In the genomic region with DNA sequence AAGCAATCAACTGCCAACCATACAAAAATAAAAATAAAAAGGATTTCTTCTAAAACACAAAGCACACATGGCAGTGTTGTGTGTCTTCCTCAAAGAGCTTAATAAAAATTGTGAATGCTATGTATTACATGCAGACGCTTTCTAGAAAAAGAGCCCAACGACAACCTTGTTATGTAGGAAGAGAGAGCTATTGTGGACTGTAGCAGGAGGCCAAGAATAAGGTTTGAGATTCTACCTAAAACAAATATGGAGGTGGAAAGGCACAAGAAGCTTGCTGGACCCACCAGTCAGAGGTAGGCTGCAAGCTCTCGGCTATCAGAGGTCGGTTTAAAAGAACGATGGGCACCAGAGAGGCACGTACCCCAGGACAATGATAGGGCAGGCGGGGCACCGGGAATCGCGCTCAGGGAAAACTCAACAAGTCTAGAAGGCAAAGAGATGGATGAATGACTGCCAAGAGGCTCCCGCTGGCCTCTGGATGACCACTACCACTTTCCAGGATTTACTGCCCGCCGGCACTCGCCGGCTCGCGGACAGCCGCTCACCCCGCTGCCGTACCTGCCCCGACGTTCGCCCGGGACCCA, we compare ENCODE assay signal across 8 cellular contexts. TPM values are rescaled to one million over a fixed set of nuclear protein-coding genes. Genes with fewer than 3 reads are reported as not detected.
DNase-seq lines count a peak whose midpoint lies in the region; ATAC-seq and TF ChIP-seq lines count a peak whose summit lies in the region.

No MANE protein-coding gene starts in this region.

- H3K9me3 ChIP-seq in lower lobe of right lung (no peaks in the 10 kb centered on the region), upper lobe of left lung (no peaks in the 10 kb centered on the region)

- H3K36me3 ChIP-seq in lower lobe of right lung = no peaks in the 10 kb centered on the region
- no peaks in the 10 kb centered on the region for H3K36me3 ChIP-seq in upper lobe of left lung

- 4% methylated on average over 24 of the region's 24 CpGs for WGBS in upper lobe of left lung, 2 donors

- intact Hi-C loops in lower lobe of right lung (cut with DNase I) = no loop called here

- ATAC-seq in lower lobe of right lung (peak; percentile 9 to 34), upper lobe of left lung (ENCODE audit: low FRiP score in 2 of 2) (no peak)

- H3K4me1 ChIP-seq in lower lobe of right lung = peaks cover 25% of the 10 kb centered on the region
- H3K4me1 ChIP-seq in upper lobe of left lung = peaks cover 8 to 22% (median 15%) of the 10 kb centered on the region in 4 donors

- no peaks in the 10 kb centered on the region for H3K27me3 ChIP-seq in lower lobe of right lung (ENCODE audit: low read depth)
- H3K27me3 ChIP-seq in upper lobe of left lung = no peaks in the 10 kb centered on the region

- TF ChIP-seq CTCF in GM12875 (IDR thresholded peaks at IDR 0.05; ENCODE audit: borderline replicate concordance, insufficient read depth, low read depth, low read length) (no peak), lower lobe of right lung (IDR thresholded peaks at IDR 0.05) (no peak), upper lobe of left lung (IDR thresholded peaks at IDR 0.05) (no peak)

- DNase-seq in NCI-H748 treated with DMSO at 0.1 percent for 48 hours (lab: John Stamatoyannopoulos, UW) (peak; percentile 14), lower lobe of right lung (no peak), upper lobe of left lung (no peak), HuH-7 (ENCODE audit: low spot score) (no peak), NCI-H2227 treated with DMSO at 0.1 percent for 48 hours (lab: John Stamatoyannopoulos, UW) (no peak), activated gamma-delta T cell treated with Interleukin-2 at 50 U/mL for 16 hours (no peak)

- H3K4me3 ChIP-seq in GM12875 (ENCODE audit: low read depth, low read length) = peak overlapping the region; percentile 93
- peak overlapping the region; percentile 85 for H3K4me3 ChIP-seq in lower lobe of right lung
- peak overlapping the region; percentile 62 to 94 (median 76) for H3K4me3 ChIP-seq in upper lobe of left lung

- no peak for TF ChIP-seq EP300 in upper lobe of left lung (IDR thresholded peaks at IDR 0.05)

- TF ChIP-seq POLR2A in upper lobe of left lung (IDR thresholded peaks at IDR 0.05) = no peak

- H3K27ac ChIP-seq in cingulate gyrus (ENCODE audit: low read depth, low read length) (peak overlapping the region; percentile 35), lower lobe of right lung (peak overlapping the region; percentile 80), upper lobe of left lung (peak overlapping the region; percentile 84 to 95 (median 90))

RNA-seq across cellular contexts. Expression of gene HDGFL3, which starts 1.1 kb away (rescaled TPM):
- 26.5 TPM for total RNA-seq in lower lobe of right lung
- total RNA-seq in upper lobe of left lung = 10 to 100 TPM; 16.8 to 36.8 (median 22.8) TPM

Comparison
In these comparisons a context has a peak if more than half of its experiments do, and no peak if none do; other contexts are left out.
1. H3K27ac ChIP-seq: peak in every context shown above with its lines; median percentile 90 in upper lobe of left lung; 80 in lower lobe of right lung; 35 in cingulate gyrus.
2. ATAC-seq: peak in lower lobe of right lung (2 of 2); none in upper lobe of left lung (0 of 2).
3. Peak in every context shown above with its lines, with median percentiles within 50 percentile points of each other: H3K4me3 ChIP-seq.